28 cellular contexts compared by ENCODE assay signal in the genomic region with DNA sequence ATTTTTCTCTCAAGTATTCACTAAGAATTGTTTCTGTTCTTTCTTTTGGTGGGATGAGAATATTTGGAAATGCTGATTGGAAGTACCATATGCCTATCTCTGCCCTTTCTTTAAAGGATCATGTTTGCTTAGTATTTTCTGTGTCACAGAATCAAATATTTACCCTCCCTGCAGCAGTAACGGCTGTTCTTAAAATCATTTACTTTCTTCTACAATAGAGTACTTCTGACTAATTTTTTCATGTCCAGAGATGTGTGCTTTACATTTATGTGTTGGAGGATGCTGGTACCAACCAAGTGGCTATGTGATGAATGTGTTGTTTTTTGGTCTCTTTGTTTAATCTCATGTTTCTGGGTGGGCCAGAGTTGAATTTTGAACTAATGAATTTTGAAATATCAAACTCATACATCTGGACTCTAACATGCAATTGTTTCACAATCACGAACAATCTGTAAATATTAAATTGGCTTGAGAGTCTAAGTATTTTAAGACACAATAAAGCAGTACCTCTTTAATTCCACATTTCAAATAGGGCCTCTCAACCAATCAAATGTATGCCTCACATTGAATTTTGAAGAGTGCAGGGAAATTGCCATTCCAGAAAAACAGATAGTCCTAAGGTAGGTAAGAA. TPM values are rescaled to one million over a fixed set of nuclear protein-coding genes. Genes with fewer than 3 reads are reported as not detected.
A peak's percentile ranks its signal among the peaks of the same experiment; 100 is the strongest.
DNase-seq lines count a peak whose midpoint lies in the region; ATAC-seq and TF ChIP-seq lines count a peak whose summit lies in the region.
"Had no signal": no experiment of that assay in that cellular context is flagged by ENCODE, and none has a peak within 500 bp of the region (broad histone marks: within the 10 kb centered on the region; RNA-seq: fewer than 3 reads in every experiment).

No MANE protein-coding gene starts in this region.

- intact Hi-C loops in IMR-90 (cut with micrococcal nuclease) = no loop called here
- intact Hi-C loops in left lung (cut with DNase I) = no loop called here

- in situ Hi-C loops in IMR-90 (cut with MboI; ENCODE audit: low sequenced_read_pairs) = no loop called here

- H3K4me2 ChIP-seq in IMR-90 (ENCODE audit: low read depth, low read length) (no peak overlapping the region), mesenchymal stem cell (ENCODE audit: low read length, poor library complexity, severe bottlenecking) (no peak overlapping the region)

- ATAC-seq in IMR-90 (ENCODE audit: low read depth) (no peak), left lung (peak; percentile 73), HG03442 (IDR thresholded peaks at IDR 0.05; ENCODE audit: unreplicated experiment) (no peak)
- ATAC-seq: activated T-cell treated with anti-CD3 and anti-CD28 coated beads, Interleukin-2, amount 50 U/mL, for 72 hours; GM12878; stimulated activated memory B cell treated with anti-CD40 and anti-IgM and Interleukin-4, amounts not matched to agents 10 μg/mL and 1 μg/mL and 100 μg/mL, for 72 hours had no signal

- no peak for TF ChIP-seq RAD21 in IMR-90 (IDR thresholded peaks at IDR 0.05; ENCODE audit: low read length)

- no peak overlapping the region for H3K9ac ChIP-seq in IMR-90 (ENCODE audit: low read depth, low read length)
- no peak overlapping the region for H3K9ac ChIP-seq in mesenchymal stem cell (ENCODE audit: low read length)

- H3K36me3 ChIP-seq in IMR-90 (ENCODE audit: control insufficient read depth, insufficient read depth, low read length) (no peaks in the 10 kb centered on the region), left lung (no peaks in the 10 kb centered on the region), mesenchymal stem cell (ENCODE audit: control insufficient read depth in 1 of 2, insufficient read depth in 2 of 2, low read depth in 1 of 2, low read length in 2 of 2) (no peaks in the 10 kb centered on the region)
- H3K36me3 ChIP-seq: adrenal gland, sigmoid colon had no signal

- H2AK5ac ChIP-seq in IMR-90 (ENCODE audit: low read depth, low read length) = no peak overlapping the region
- H2AK5ac ChIP-seq in mesenchymal stem cell (ENCODE audit: low read length, severe bottlenecking) = no peak overlapping the region

- no peak overlapping the region for H3K14ac ChIP-seq in IMR-90 (replicated peaks; ENCODE audit: low read depth, low read length)
- H3K14ac ChIP-seq in mesenchymal stem cell (ENCODE audit: low read length in 2 of 2) = no peak overlapping the region

- H4K8ac ChIP-seq in IMR-90 (ENCODE audit: low read depth in 2 of 2, low read length in 2 of 2) = no peak overlapping the region
- no peak overlapping the region for H4K8ac ChIP-seq in mesenchymal stem cell (ENCODE audit: low read length)

- no peak for TF ChIP-seq POLR2A in IMR-90 (IDR thresholded peaks at IDR 0.05; ENCODE audit: low read depth, low read length)

- H3K4me1 ChIP-seq in IMR-90 (ENCODE audit: control insufficient read depth, insufficient read depth, low read length) = peaks cover 4% of the 10 kb centered on the region
- no peaks in the 10 kb centered on the region for H3K4me1 ChIP-seq in left lung
- H3K4me1 ChIP-seq in mesenchymal stem cell (ENCODE audit: control insufficient read depth, insufficient read depth, low read depth, low read length) = no peaks in the 10 kb centered on the region
- H3K4me1 ChIP-seq: adrenal gland, sigmoid colon had no signal

- H3K56ac ChIP-seq in IMR-90 (ENCODE audit: extremely low read depth, insufficient read depth, low read length) = no peak overlapping the region

- H4K91ac ChIP-seq in IMR-90 (ENCODE audit: insufficient read depth, low read depth, low read length) (no peak overlapping the region), mesenchymal stem cell (ENCODE audit: low read length) (no peak overlapping the region)

- DNase-seq in AG10803 (ENCODE audit: low read depth) (peak; percentile 13), IMR-90 (no peak), SHP77 treated with DMSO at 0.1 percent for 48 hours (lab: John Stamatoyannopoulos, UW) (peak; percentile 83), left lung (no peak), mesenchymal stem cell (no peak), GOT3 (lab: John Stamatoyannopoulos, UW) (no peak)
- DNase-seq: activated CD4-positive, alpha-beta T cell treated with anti-CD3 and anti-CD28 coated beads, Interleukin-2, amount 10 ng/mL, durations not matched to agents 24 days and 14 days; activated naive CD4-positive, alpha-beta T cell treated with Interleukin-2 at 50 U/mL for 16 hours; activated T-cell treated with anti-CD3 and anti-CD28 coated beads, Interleukin-2, amount 50 U/mL, for 72 hours; adrenal gland; Calu3; effector CD4-positive, alpha-beta T cell; EL; KBM-7; MM.1S; NCI-H1694; NCI-H82; posterior cingulate gyrus; sigmoid colon; stimulated activated CD4-positive, alpha-beta T cell treated with anti-CD3 and anti-CD28 coated beads, Interleukin-4, amount 100 ng/mL, for 4 hours; substantia nigra; T-helper 9 cell had no signal

- WGBS in IMR-90 (ENCODE audit: extremely low coverage in 2 of 2, insufficient read length in 1 of 2), 2 experiments = no CpG with 5 or more reads among the region's 2 CpGs
- WGBS in mesenchymal stem cell = no CpG with 5 or more reads among the region's 2 CpGs

- no peak overlapping the region for H2BK20ac ChIP-seq in IMR-90 (ENCODE audit: low read depth, low read length)

- H2AFZ ChIP-seq in IMR-90 (replicated peaks; ENCODE audit: low read length, poor library complexity) = no peak overlapping the region
- H2AFZ ChIP-seq in mesenchymal stem cell (ENCODE audit: low read depth, low read length) = no peak overlapping the region

- H2BK120ac ChIP-seq in IMR-90 (ENCODE audit: low read depth, low read length) = no peak overlapping the region
- H2BK120ac ChIP-seq in mesenchymal stem cell (ENCODE audit: low read depth, low read length) = no peak overlapping the region

- H3K4me3 ChIP-seq in AG10803 (ENCODE audit: low read length) (no peak overlapping the region), IMR-90 (ENCODE audit: insufficient read depth, low read depth, low read length) (no peak overlapping the region), left lung (no peak overlapping the region), mesenchymal stem cell (ENCODE audit: insufficient read depth in 1 of 2, low read depth in 1 of 2, low read length in 2 of 2) (no peak overlapping the region)
- H3K4me3 ChIP-seq: adrenal gland, GM12878, sigmoid colon had no signal

- dilution Hi-C loops in IMR-90 (cut with HindIII; ENCODE audit: low sequenced_read_pairs, unreplicated experiment) = no loop called here

- H2BK12ac ChIP-seq in mesenchymal stem cell (ENCODE audit: low read length in 2 of 2) = no peak overlapping the region

- TF ChIP-seq CTCF in AG10803 (conservative IDR thresholded peaks at IDR 0.05; ENCODE audit: low read length) = no peak
- no peak for TF ChIP-seq CTCF in IMR-90 (conservative IDR thresholded peaks at IDR 0.05; ENCODE audit: low read depth, low read length)
- no peak for TF ChIP-seq CTCF in left lung (IDR thresholded peaks at IDR 0.05)

- no peaks in the 10 kb centered on the region for H4K20me1 ChIP-seq in IMR-90 (ENCODE audit: insufficient read depth, low read length)

- no peak overlapping the region for H3K18ac ChIP-seq in IMR-90 (ENCODE audit: low read depth, low read length)
- no peak overlapping the region for H3K18ac ChIP-seq in mesenchymal stem cell (ENCODE audit: low read depth in 1 of 2, low read length in 2 of 2)

- no TSS peak for BruUV-seq in IMR-90 (replicated peaks; lab: Mats Ljungman, UMichigan)

- H3K27me3 ChIP-seq in IMR-90 (ENCODE audit: control insufficient read depth, insufficient read depth, low read length) = no peaks in the 10 kb centered on the region
- H3K27me3 ChIP-seq in left lung = no peaks in the 10 kb centered on the region
- H3K27me3 ChIP-seq in mesenchymal stem cell (ENCODE audit: control insufficient read depth in 1 of 2, insufficient read depth in 1 of 2, low read length in 2 of 2) = no peaks in the 10 kb centered on the region
- H3K27me3 ChIP-seq: adrenal gland, sigmoid colon had no signal

- POLR2A ChIA-PET in IMR-90 (lab: Charles Lee; ENCODE audit: unreplicated experiment) = no interaction called here

- CTCF ChIA-PET in IMR-90 (lab: Yijun Ruan, JAX) = no interaction called here

- H2BK15ac ChIP-seq in IMR-90 (ENCODE audit: low read depth, low read length) (no peak overlapping the region), mesenchymal stem cell (ENCODE audit: low read depth, poor library complexity, severe bottlenecking) (no peak overlapping the region)

- H2BK5ac ChIP-seq in IMR-90 (ENCODE audit: low read depth, low read length, poor library complexity, severe bottlenecking) (no peak overlapping the region), mesenchymal stem cell (ENCODE audit: low read depth, low read length, poor library complexity, severe bottlenecking) (no peak overlapping the region)

- H2AK9ac ChIP-seq in IMR-90 (replicated peaks; ENCODE audit: low read depth, low read length, poor library complexity) = no peak overlapping the region

- H3K4ac ChIP-seq in IMR-90 (ENCODE audit: low read depth, low read length) = no peak overlapping the region
- H3K4ac ChIP-seq in mesenchymal stem cell (ENCODE audit: low read depth in 1 of 2, low read length in 2 of 2) = no peak overlapping the region

- H3K9me3 ChIP-seq in IMR-90 (ENCODE audit: control insufficient read depth, insufficient read depth, low read length) = no peaks in the 10 kb centered on the region
- no peaks in the 10 kb centered on the region for H3K9me3 ChIP-seq in left lung
- H3K9me3 ChIP-seq in mesenchymal stem cell (ENCODE audit: control insufficient read depth, low read length) = no peaks in the 10 kb centered on the region
- H3K9me3 ChIP-seq: adrenal gland, sigmoid colon had no signal

- H3K9me1 ChIP-seq in IMR-90 (ENCODE audit: insufficient read depth, low read length) = 0 out of 2 replicates have a peak, but pooled peaks cover 2% of the 10 kb centered on the region

- H4K5ac ChIP-seq in IMR-90 (ENCODE audit: low read depth, low read length) = no peak overlapping the region

- no peak overlapping the region for H3K23ac ChIP-seq in IMR-90 (ENCODE audit: low read depth, low read length)
- H3K23ac ChIP-seq in mesenchymal stem cell (ENCODE audit: low read length in 2 of 2) = no peak overlapping the region

- no peaks in the 10 kb centered on the region for H3K79me1 ChIP-seq in IMR-90 (ENCODE audit: low read depth in 1 of 2, low read length in 2 of 2)
- H3K79me1 ChIP-seq in mesenchymal stem cell (replicated peaks; ENCODE audit: low read length, poor library complexity, severe bottlenecking) = no peaks in the 10 kb centered on the region

- H3K27ac ChIP-seq in IMR-90 (ENCODE audit: insufficient read depth, low read length) (no peak overlapping the region), left lung (no peak overlapping the region), mesenchymal stem cell (ENCODE audit: low read length, poor library complexity, severe bottlenecking) (no peak overlapping the region)
- H3K27ac ChIP-seq: adrenal gland, C4-2B, epithelial cell of prostate, sigmoid colon had no signal

TF ChIP-seq in IMR-90, 13 proteins besides CTCF, POLR2A, EP300 and RAD21 (continues in another document):
- no peak for TF ChIP-seq FOS (IDR thresholded peaks at IDR 0.05; ENCODE audit: low read depth, low read length)

RNA-seq across cellular contexts. Expression of a gene that starts 59.4 kb away (rescaled TPM):
- total RNA-seq in IMR-90 (2012; rRNA removed) (126 and 143 TPM in 2 replicates), left lung (10 to 100 TPM; 23.5 to 23.6 TPM)
- polyA plus RNA-seq in IMR-90 (2012; rRNA removed) = 47.7 and 49.0 TPM in 2 replicates
- 24.2 and 47.1 TPM in 2 replicates for polyA plus RNA-seq in IMR-90 (2012; cell fraction: cytosol; rRNA removed)
- polyA plus RNA-seq in IMR-90 (2012; cell fraction: nucleus; rRNA removed; ENCODE audit: low replicate concordance) = 18.5 and 55.6 TPM in 2 replicates
- polyA plus RNA-seq in mesenchymal stem cell (2013, experiment 1 of 2) = 22.2 TPM
- polyA plus RNA-seq in mesenchymal stem cell (2013, experiment 2 of 2) = 23.1 TPM
- total RNA-seq: activated CD4-positive, alpha-beta T cell treated with anti-CD3 and anti-CD28 coated beads, Interleukin-2, amount 10 ng/mL, durations not matched to agents 24 days and 14 days; activated T-cell treated with anti-CD3 and anti-CD28 coated beads, Interleukin-2, amount 50 U/mL, for 72 hours; OCI-LY7 had no signal

Comparison
In these comparisons a context has a peak if more than half of its experiments do, and no peak if none do; other contexts are left out.
1. DNase-seq: peak in AG10803 (single experiment) and SHP77 treated with DMSO at 0.1 percent for 48 hours (single experiment); none in IMR-90 (single experiment), left lung (0 of 2), mesenchymal stem cell (single experiment) and GOT3 (single experiment).